9 cellular contexts compared by ENCODE assay signal in genomic region chr12:78406776-78407335, GRCh38.
DNase-seq lines count a peak whose midpoint lies in the region; ATAC-seq and TF ChIP-seq lines count a peak whose summit lies in the region.
"Had no signal": no experiment of that assay in that cellular context is flagged by ENCODE, and none has a peak within 500 bp of the region (broad histone marks: within the 10 kb centered on the region; RNA-seq: fewer than 3 reads in every experiment).

No MANE protein-coding gene starts in this region.

- no peak for TF ChIP-seq CTCF in endodermal cell (conservative IDR thresholded peaks at IDR 0.05)
- no peak for TF ChIP-seq CTCF in heart right ventricle (IDR thresholded peaks at IDR 0.05)

- H3K36me3 ChIP-seq in endodermal cell (ENCODE audit: control insufficient read depth, insufficient read depth, low read length), result no peaks in the 10 kb centered on the region
- no peaks in the 10 kb centered on the region for H3K36me3 ChIP-seq in heart right ventricle

- in situ Hi-C loops in KBM-7 (cut with MboI; ENCODE audit: low pct_unique_long_range_greater_than_20kb, low sequenced_read_pairs), result no loop called here

- DNase-seq in endodermal cell (no peak), KBM-7 (no peak), heart right ventricle (no peak)
- no peak for DNase-seq in T-helper 2 cell treated with Interferon-gamma antibody and Interleukin-4, amounts not matched to agents 5 μg/mL and 100 μg/mL, for 36 hours (ENCODE audit: low spot score)
- DNase-seq in stimulated activated effector memory CD8-positive, alpha-beta T cell treated with anti-CD3 and anti-CD28 coated beads, Interleukin-12 subunit alpha, Interleukin-12 subunit beta, amount 100 ng/mL, for 72 hours (ENCODE audit: low spot score in 2 of 2), result no peak
- DNase-seq: activated T-cell treated with anti-CD3 and anti-CD28 coated beads, Interleukin-2, amount 50 U/mL, for 1 hour had no signal

- H3K9me3 Mint-ChIP-seq in endodermal cell, result peaks cover 3% of the 10 kb centered on the region
- H3K9me3 Mint-ChIP-seq in T-helper 2 cell treated with Interferon-gamma antibody and Interleukin-4, amounts not matched to agents 5 μg/mL and 100 μg/mL, for 36 hours, result peaks cover 9% of the 10 kb centered on the region
- H3K9me3 Mint-ChIP-seq in stimulated activated effector memory CD8-positive, alpha-beta T cell treated with anti-CD3 and anti-CD28 coated beads, Interleukin-12 subunit alpha, Interleukin-12 subunit beta, amount 100 ng/mL, for 72 hours, result peaks cover 12% of the 10 kb centered on the region

- H3K4me1 Mint-ChIP-seq in endodermal cell, result peaks cover 32% of the 10 kb centered on the region
- H3K4me1 Mint-ChIP-seq in T-helper 2 cell treated with Interferon-gamma antibody and Interleukin-4, amounts not matched to agents 5 μg/mL and 100 μg/mL, for 36 hours (ENCODE audit: low read depth), result no peaks in the 10 kb centered on the region
- no peaks in the 10 kb centered on the region for H3K4me1 Mint-ChIP-seq in stimulated activated effector memory CD8-positive, alpha-beta T cell treated with anti-CD3 and anti-CD28 coated beads, Interleukin-12 subunit alpha, Interleukin-12 subunit beta, amount 100 ng/mL, for 72 hours

- H3K27ac ChIP-seq in endodermal cell (ENCODE audit: low read depth, low read length) (no peak overlapping the region), heart right ventricle (no peak overlapping the region)

- intact Hi-C loops in heart right ventricle (cut with DNase I), result no loop called here

- no peaks in the 10 kb centered on the region for H3K36me3 Mint-ChIP-seq in endodermal cell (ENCODE audit: low read depth)
- H3K36me3 Mint-ChIP-seq in T-helper 2 cell treated with Interferon-gamma antibody and Interleukin-4, amounts not matched to agents 5 μg/mL and 100 μg/mL, for 36 hours (ENCODE audit: low read depth), result no peaks in the 10 kb centered on the region
- no peaks in the 10 kb centered on the region for H3K36me3 Mint-ChIP-seq in stimulated activated effector memory CD8-positive, alpha-beta T cell treated with anti-CD3 and anti-CD28 coated beads, Interleukin-12 subunit alpha, Interleukin-12 subunit beta, amount 100 ng/mL, for 72 hours

- H3K9me3 ChIP-seq in endodermal cell (ENCODE audit: control insufficient read depth, low read length) (no peaks in the 10 kb centered on the region), heart right ventricle (peaks cover 0 to 4% (median 0%) of the 10 kb centered on the region in 11 donors)

- H3K27me3 Mint-ChIP-seq in endodermal cell (ENCODE audit: insufficient read depth), result no peaks in the 10 kb centered on the region
- H3K27me3 Mint-ChIP-seq in T-helper 2 cell treated with Interferon-gamma antibody and Interleukin-4, amounts not matched to agents 5 μg/mL and 100 μg/mL, for 36 hours (ENCODE audit: low read depth), result no peaks in the 10 kb centered on the region

- no peak overlapping the region for H3K4me3 Mint-ChIP-seq in endodermal cell
- H3K4me3 Mint-ChIP-seq in T-helper 2 cell treated with Interferon-gamma antibody and Interleukin-4, amounts not matched to agents 5 μg/mL and 100 μg/mL, for 36 hours, result no peak overlapping the region
- H3K4me3 Mint-ChIP-seq in stimulated activated effector memory CD8-positive, alpha-beta T cell treated with anti-CD3 and anti-CD28 coated beads, Interleukin-12 subunit alpha, Interleukin-12 subunit beta, amount 100 ng/mL, for 72 hours, result no peak overlapping the region

- H3K9ac ChIP-seq in endodermal cell (ENCODE audit: extremely low read depth, low read length, poor library complexity, severe bottlenecking), result no peak overlapping the region

- H3K4me3 ChIP-seq in endodermal cell (ENCODE audit: low read length) (no peak overlapping the region), heart right ventricle (no peak overlapping the region)

- H3K27me3 ChIP-seq in endodermal cell (ENCODE audit: control insufficient read depth, insufficient read depth, low read length, poor library complexity, severe bottlenecking), result no peaks in the 10 kb centered on the region
- H3K27me3 ChIP-seq in heart right ventricle, result no peaks in the 10 kb centered on the region

- H3K4me1 ChIP-seq in endodermal cell (ENCODE audit: control insufficient read depth, insufficient read depth, low read length), result no peaks in the 10 kb centered on the region
- no peaks in the 10 kb centered on the region for H3K4me1 ChIP-seq in heart right ventricle

- ATAC-seq in GM18502 (IDR thresholded peaks at IDR 0.05; ENCODE audit: poor library complexity, unreplicated experiment) (peak; percentile 94), GM21526 (IDR thresholded peaks at IDR 0.05; ENCODE audit: low FRiP score, unreplicated experiment) (peak; percentile 95), HG03432 (IDR thresholded peaks at IDR 0.05; ENCODE audit: unreplicated experiment) (peak; percentile 91), heart right ventricle (no peak)
- no peak for ATAC-seq in stimulated activated effector memory CD8-positive, alpha-beta T cell treated with anti-CD3 and anti-CD28 coated beads, Interleukin-12 subunit alpha, Interleukin-12 subunit beta, amount 100 ng/mL, for 72 hours

- peak overlapping the region; percentile 53 for H3K27ac Mint-ChIP-seq in endodermal cell
- H3K27ac Mint-ChIP-seq in T-helper 2 cell treated with Interferon-gamma antibody and Interleukin-4, amounts not matched to agents 5 μg/mL and 100 μg/mL, for 36 hours, result no peak overlapping the region
- no peak overlapping the region for H3K27ac Mint-ChIP-seq in stimulated activated effector memory CD8-positive, alpha-beta T cell treated with anti-CD3 and anti-CD28 coated beads, Interleukin-12 subunit alpha, Interleukin-12 subunit beta, amount 100 ng/mL, for 72 hours

- 100% methylated on average over 2 of the region's 4 CpGs; no CpG with 5 or more reads in 1 of the 2 experiments for WGBS in endodermal cell (ENCODE audit: insufficient coverage in 1 of 2, insufficient read length in 1 of 2), 2 experiments
- 50 to 54% methylated on average over 4 of the region's 4 CpGs for WGBS in heart right ventricle, 2 donors

Comparison
In these comparisons a context has a peak if more than half of its experiments do, and no peak if none do; other contexts are left out.
1. ATAC-seq: peak in GM18502 (single experiment), GM21526 (single experiment) and HG03432 (single experiment); none in heart right ventricle (0 of 8) and stimulated activated effector memory CD8-positive, alpha-beta T cell treated with anti-CD3 and anti-CD28 coated beads, Interleukin-12 subunit alpha, Interleukin-12 subunit beta, amount 100 ng/mL, for 72 hours (single experiment).